1 cellular context compared by ENCODE assay signal in the genomic region with DNA sequence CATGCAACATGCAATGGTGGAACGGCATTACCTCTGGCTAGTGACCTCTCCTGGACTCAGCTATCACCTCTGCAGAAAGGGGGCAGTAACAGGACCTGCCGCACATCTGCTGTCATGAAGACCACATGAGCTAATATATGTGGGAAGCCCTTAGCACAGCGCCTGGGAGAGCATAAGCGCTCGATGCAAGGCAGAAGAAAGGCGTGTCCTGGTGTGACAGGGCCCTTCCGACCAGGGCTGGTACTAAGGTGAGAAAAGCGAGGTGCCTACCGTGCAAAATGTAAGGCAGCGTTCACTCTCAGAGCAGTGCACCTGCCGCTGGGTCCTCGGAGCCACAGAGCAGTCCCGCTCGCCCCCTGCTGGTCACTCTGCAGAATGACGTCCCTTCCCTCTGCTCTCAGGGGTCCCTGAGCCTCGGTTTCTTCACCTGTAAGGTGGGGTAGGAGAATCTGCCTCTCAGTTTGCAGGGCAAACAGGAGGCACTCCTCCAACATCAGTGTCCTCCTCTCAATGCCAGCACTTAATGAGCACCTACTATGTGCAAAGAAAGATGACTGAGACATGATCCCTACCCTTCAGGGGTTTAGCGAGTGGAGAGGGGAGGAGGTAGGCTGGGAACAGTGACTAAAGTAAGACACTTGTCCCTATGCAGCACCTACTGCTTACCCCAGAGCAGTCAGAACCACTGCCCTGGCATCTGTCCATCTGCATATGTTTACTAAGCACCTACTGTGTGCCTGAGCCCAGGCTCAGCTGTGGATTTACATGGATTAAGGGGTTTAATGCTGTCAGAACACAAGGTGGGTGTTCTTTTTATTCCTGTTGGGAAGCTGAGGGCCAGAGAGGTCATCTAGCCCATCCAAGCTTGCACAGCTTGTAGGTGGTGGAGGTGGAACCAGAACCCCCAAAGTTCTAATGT.
TF ChIP-seq lines count a peak whose summit lies in the region.

No MANE protein-coding gene starts in this region.

TF ChIP-seq in HepG2, 621 proteins besides CTCF, POLR2A, EP300 and RAD21 (continued from another document and continues in another):
- TF ChIP-seq, protein P1, sequence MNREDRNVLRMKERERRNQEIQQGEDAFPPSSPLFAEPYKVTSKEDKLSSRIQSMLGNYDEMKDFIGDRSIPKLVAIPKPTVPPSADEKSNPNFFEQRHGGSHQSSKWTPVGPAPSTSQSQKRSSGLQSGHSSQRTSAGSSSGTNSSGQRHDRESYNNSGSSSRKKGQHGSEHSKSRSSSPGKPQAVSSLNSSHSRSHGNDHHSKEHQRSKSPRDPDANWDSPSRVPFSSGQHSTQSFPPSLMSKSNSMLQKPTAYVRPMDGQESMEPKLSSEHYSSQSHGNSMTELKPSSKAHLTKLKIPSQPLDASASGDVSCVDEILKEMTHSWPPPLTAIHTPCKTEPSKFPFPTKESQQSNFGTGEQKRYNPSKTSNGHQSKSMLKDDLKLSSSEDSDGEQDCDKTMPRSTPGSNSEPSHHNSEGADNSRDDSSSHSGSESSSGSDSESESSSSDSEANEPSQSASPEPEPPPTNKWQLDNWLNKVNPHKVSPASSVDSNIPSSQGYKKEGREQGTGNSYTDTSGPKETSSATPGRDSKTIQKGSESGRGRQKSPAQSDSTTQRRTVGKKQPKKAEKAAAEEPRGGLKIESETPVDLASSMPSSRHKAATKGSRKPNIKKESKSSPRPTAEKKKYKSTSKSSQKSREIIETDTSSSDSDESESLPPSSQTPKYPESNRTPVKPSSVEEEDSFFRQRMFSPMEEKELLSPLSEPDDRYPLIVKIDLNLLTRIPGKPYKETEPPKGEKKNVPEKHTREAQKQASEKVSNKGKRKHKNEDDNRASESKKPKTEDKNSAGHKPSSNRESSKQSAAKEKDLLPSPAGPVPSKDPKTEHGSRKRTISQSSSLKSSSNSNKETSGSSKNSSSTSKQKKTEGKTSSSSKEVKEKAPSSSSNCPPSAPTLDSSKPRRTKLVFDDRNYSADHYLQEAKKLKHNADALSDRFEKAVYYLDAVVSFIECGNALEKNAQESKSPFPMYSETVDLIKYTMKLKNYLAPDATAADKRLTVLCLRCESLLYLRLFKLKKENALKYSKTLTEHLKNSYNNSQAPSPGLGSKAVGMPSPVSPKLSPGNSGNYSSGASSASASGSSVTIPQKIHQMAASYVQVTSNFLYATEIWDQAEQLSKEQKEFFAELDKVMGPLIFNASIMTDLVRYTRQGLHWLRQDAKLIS (CRISPR knock-in tag; IDR thresholded peaks at IDR 0.05): no peak
- TF ChIP-seq ARNT (IDR thresholded peaks at IDR 0.05) (no peak), CAMTA2 (CRISPR knock-in tag; IDR thresholded peaks at IDR 0.05; ENCODE audit: borderline replicate concordance) (no peak), RFXANK (CRISPR knock-in tag; IDR thresholded peaks at IDR 0.05) (peak; percentile 78; the same call in 1 of the 2 replicates), BRCA1 (CRISPR knock-in tag; IDR thresholded peaks at IDR 0.05) (no peak), NONO (IDR thresholded peaks at IDR 0.05) (no peak), NONO (CRISPR knock-in tag; conservative IDR thresholded peaks at IDR 0.05) (peak; percentile 56; the same call in 1 of the 2 replicates), FOXK1 (CRISPR knock-in tag; IDR thresholded peaks at IDR 0.05; ENCODE audit: borderline replicate concordance, low read depth) (no peak), FOSL2 (CRISPR knock-in tag; IDR thresholded peaks at IDR 0.05) (peak; percentile 63; the same call in 1 of the 2 replicates), NFE2L2 (IDR thresholded peaks at IDR 0.05; ENCODE audit: low read length) (no peak; the same call in 1 of the 2 replicates), ZNF572 (CRISPR knock-in tag; IDR thresholded peaks at IDR 0.05) (0 out of 2 replicates have a peak, but pooled peaks have one; percentile 69), U2AF1 (optimal IDR thresholded peaks at IDR 0.05; ENCODE audit: low read depth, low read length) (no peak), ZNF598 (CRISPR knock-in tag; IDR thresholded peaks at IDR 0.05; ENCODE audit: borderline replicate concordance) (peak; percentile 97; the same call in 1 of the 2 replicates), ETV5 (CRISPR knock-in tag; IDR thresholded peaks at IDR 0.05; ENCODE audit: borderline replicate concordance) (0 out of 2 replicates have a peak, but pooled peaks have one; percentile 20), ZNF205 (CRISPR knock-in tag; IDR thresholded peaks at IDR 0.05) (peak; percentile 97), TSC22D2 (CRISPR knock-in tag; IDR thresholded peaks at IDR 0.05; ENCODE audit: borderline replicate concordance) (peak; percentile 80; the same call in 1 of the 2 replicates), TP53 (CRISPR knock-in tag; conservative IDR thresholded peaks at IDR 0.05) (0 out of 2 replicates have a peak, but pooled peaks have one; percentile 70), KLF9 (CRISPR knock-in tag; IDR thresholded peaks at IDR 0.05; ENCODE audit: low read depth) (no peak), ZNF160 (CRISPR knock-in tag; IDR thresholded peaks at IDR 0.05) (0 out of 2 replicates have a peak, but pooled peaks have one; percentile 31), BRD4 (CRISPR knock-in tag; IDR thresholded peaks at IDR 0.05) (no peak), HDAC2 (CRISPR knock-in tag; IDR thresholded peaks at IDR 0.05) (peak; percentile 49; the same call in 1 of the 2 replicates), SOX13 (IDR thresholded peaks at IDR 0.05) (no peak), SOX13 (CRISPR knock-in tag; conservative IDR thresholded peaks at IDR 0.05 in 1 of 2, IDR thresholded peaks at IDR 0.05 in 1 of 2) (peak in 1 of 2 experiments; percentile 24; a peak in 1 of 4 replicates), ZNF547 (CRISPR knock-in tag; IDR thresholded peaks at IDR 0.05) (peak; percentile 58; the same call in 1 of the 2 replicates), SRY (CRISPR knock-in tag; IDR thresholded peaks at IDR 0.05) (peak; percentile 77; the same call in 1 of the 2 replicates), ZNF792 (CRISPR knock-in tag; IDR thresholded peaks at IDR 0.05) (peak; percentile 82), NR2F6 (IDR thresholded peaks at IDR 0.05) (peak; percentile 25; the same call in 1 of the 2 replicates), NR2F6 (CRISPR knock-in tag; IDR thresholded peaks at IDR 0.05) (no peak; the same call in 1 of the 2 replicates)
- TF ChIP-seq, protein P2, sequence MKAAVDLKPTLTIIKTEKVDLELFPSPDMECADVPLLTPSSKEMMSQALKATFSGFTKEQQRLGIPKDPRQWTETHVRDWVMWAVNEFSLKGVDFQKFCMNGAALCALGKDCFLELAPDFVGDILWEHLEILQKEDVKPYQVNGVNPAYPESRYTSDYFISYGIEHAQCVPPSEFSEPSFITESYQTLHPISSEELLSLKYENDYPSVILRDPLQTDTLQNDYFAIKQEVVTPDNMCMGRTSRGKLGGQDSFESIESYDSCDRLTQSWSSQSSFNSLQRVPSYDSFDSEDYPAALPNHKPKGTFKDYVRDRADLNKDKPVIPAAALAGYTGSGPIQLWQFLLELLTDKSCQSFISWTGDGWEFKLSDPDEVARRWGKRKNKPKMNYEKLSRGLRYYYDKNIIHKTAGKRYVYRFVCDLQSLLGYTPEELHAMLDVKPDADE (CRISPR knock-in tag; IDR thresholded peaks at IDR 0.05): no peak
- TF ChIP-seq, protein P3, sequence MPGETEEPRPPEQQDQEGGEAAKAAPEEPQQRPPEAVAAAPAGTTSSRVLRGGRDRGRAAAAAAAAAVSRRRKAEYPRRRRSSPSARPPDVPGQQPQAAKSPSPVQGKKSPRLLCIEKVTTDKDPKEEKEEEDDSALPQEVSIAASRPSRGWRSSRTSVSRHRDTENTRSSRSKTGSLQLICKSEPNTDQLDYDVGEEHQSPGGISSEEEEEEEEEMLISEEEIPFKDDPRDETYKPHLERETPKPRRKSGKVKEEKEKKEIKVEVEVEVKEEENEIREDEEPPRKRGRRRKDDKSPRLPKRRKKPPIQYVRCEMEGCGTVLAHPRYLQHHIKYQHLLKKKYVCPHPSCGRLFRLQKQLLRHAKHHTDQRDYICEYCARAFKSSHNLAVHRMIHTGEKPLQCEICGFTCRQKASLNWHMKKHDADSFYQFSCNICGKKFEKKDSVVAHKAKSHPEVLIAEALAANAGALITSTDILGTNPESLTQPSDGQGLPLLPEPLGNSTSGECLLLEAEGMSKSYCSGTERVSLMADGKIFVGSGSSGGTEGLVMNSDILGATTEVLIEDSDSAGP (CRISPR knock-in tag; IDR thresholded peaks at IDR 0.05; ENCODE audit: borderline replicate concordance): peak; percentile 72; the same call in 1 of the 2 replicates
- TF ChIP-seq, protein P4, sequence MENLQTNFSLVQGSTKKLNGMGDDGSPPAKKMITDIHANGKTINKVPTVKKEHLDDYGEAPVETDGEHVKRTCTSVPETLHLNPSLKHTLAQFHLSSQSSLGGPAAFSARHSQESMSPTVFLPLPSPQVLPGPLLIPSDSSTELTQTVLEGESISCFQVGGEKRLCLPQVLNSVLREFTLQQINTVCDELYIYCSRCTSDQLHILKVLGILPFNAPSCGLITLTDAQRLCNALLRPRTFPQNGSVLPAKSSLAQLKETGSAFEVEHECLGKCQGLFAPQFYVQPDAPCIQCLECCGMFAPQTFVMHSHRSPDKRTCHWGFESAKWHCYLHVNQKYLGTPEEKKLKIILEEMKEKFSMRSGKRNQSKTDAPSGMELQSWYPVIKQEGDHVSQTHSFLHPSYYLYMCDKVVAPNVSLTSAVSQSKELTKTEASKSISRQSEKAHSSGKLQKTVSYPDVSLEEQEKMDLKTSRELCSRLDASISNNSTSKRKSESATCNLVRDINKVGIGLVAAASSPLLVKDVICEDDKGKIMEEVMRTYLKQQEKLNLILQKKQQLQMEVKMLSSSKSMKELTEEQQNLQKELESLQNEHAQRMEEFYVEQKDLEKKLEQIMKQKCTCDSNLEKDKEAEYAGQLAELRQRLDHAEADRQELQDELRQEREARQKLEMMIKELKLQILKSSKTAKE (CRISPR knock-in tag; IDR thresholded peaks at IDR 0.05; ENCODE audit: borderline replicate concordance): no peak
- TF ChIP-seq, protein P5, sequence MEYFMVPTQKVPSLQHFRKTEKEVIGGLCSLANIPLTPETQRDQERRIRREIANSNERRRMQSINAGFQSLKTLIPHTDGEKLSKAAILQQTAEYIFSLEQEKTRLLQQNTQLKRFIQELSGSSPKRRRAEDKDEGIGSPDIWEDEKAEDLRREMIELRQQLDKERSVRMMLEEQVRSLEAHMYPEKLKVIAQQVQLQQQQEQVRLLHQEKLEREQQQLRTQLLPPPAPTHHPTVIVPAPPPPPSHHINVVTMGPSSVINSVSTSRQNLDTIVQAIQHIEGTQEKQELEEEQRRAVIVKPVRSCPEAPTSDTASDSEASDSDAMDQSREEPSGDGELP (IDR thresholded peaks at IDR 0.05; ENCODE audit: borderline replicate concordance, low read depth): peak; percentile 64; the same call in 1 of the 2 replicates
- TF ChIP-seq, protein P6, sequence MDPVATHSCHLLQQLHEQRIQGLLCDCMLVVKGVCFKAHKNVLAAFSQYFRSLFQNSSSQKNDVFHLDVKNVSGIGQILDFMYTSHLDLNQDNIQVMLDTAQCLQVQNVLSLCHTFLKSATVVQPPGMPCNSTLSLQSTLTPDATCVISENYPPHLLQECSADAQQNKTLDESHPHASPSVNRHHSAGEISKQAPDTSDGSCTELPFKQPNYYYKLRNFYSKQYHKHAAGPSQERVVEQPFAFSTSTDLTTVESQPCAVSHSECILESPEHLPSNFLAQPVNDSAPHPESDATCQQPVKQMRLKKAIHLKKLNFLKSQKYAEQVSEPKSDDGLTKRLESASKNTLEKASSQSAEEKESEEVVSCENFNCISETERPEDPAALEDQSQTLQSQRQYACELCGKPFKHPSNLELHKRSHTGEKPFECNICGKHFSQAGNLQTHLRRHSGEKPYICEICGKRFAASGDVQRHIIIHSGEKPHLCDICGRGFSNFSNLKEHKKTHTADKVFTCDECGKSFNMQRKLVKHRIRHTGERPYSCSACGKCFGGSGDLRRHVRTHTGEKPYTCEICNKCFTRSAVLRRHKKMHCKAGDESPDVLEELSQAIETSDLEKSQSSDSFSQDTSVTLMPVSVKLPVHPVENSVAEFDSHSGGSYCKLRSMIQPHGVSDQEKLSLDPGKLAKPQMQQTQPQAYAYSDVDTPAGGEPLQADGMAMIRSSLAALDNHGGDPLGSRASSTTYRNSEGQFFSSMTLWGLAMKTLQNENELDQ (CRISPR knock-in tag; IDR thresholded peaks at IDR 0.05; ENCODE audit: borderline replicate concordance): peak; percentile 27; the same call in 1 of the 2 replicates
- TF ChIP-seq, protein P7, sequence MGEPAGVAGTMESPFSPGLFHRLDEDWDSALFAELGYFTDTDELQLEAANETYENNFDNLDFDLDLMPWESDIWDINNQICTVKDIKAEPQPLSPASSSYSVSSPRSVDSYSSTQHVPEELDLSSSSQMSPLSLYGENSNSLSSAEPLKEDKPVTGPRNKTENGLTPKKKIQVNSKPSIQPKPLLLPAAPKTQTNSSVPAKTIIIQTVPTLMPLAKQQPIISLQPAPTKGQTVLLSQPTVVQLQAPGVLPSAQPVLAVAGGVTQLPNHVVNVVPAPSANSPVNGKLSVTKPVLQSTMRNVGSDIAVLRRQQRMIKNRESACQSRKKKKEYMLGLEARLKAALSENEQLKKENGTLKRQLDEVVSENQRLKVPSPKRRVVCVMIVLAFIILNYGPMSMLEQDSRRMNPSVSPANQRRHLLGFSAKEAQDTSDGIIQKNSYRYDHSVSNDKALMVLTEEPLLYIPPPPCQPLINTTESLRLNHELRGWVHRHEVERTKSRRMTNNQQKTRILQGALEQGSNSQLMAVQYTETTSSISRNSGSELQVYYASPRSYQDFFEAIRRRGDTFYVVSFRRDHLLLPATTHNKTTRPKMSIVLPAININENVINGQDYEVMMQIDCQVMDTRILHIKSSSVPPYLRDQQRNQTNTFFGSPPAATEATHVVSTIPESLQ (CRISPR knock-in tag; conservative IDR thresholded peaks at IDR 0.05): 0 out of 2 replicates have a peak, but pooled peaks have one; percentile 60
- TF ChIP-seq, protein P8, sequence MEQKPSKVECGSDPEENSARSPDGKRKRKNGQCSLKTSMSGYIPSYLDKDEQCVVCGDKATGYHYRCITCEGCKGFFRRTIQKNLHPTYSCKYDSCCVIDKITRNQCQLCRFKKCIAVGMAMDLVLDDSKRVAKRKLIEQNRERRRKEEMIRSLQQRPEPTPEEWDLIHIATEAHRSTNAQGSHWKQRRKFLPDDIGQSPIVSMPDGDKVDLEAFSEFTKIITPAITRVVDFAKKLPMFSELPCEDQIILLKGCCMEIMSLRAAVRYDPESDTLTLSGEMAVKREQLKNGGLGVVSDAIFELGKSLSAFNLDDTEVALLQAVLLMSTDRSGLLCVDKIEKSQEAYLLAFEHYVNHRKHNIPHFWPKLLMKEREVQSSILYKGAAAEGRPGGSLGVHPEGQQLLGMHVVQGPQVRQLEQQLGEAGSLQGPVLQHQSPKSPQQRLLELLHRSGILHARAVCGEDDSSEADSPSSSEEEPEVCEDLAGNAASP (CRISPR knock-in tag; IDR thresholded peaks at IDR 0.05; ENCODE audit: borderline replicate concordance): peak; percentile 80; the same call in 1 of the 2 replicates
- TF ChIP-seq, protein P9, sequence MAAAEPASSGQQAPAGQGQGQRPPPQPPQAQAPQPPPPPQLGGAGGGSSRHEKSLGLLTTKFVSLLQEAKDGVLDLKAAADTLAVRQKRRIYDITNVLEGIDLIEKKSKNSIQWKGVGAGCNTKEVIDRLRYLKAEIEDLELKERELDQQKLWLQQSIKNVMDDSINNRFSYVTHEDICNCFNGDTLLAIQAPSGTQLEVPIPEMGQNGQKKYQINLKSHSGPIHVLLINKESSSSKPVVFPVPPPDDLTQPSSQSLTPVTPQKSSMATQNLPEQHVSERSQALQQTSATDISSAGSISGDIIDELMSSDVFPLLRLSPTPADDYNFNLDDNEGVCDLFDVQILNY (CRISPR knock-in tag; conservative IDR thresholded peaks at IDR 0.05): 0 out of 2 replicates have a peak, but pooled peaks have one; percentile 34
